ENCODE assay signal across 19 cellular contexts in genomic region chr17:54982399-54982798, GRCh38. TPM values are rescaled to one million over a fixed set of nuclear protein-coding genes. Genes with fewer than 3 reads are reported as not detected.
DNase-seq lines count a peak whose midpoint lies in the region; ATAC-seq and TF ChIP-seq lines count a peak whose summit lies in the region.
"Had no signal": no experiment of that assay in that cellular context is flagged by ENCODE, and none has a peak within 500 bp of the region (broad histone marks: within the 10 kb centered on the region; RNA-seq: fewer than 3 reads in every experiment).

No MANE protein-coding gene starts in this region.

- no peaks in the 10 kb centered on the region for H4K20me1 ChIP-seq in IMR-90 (ENCODE audit: insufficient read depth, low read length)

- H2AFZ ChIP-seq in IMR-90 (replicated peaks; ENCODE audit: low read length, poor library complexity): no peak overlapping the region

- no peak overlapping the region for H3K27ac ChIP-seq in IMR-90 (ENCODE audit: insufficient read depth, low read length)
- peak overlapping the region in 2 of 4 donors; percentile 40 to 49 for H3K27ac ChIP-seq in gastroesophageal sphincter
- no peak overlapping the region for H3K27ac ChIP-seq in right cardiac atrium (ENCODE audit: low read length)
- H3K27ac ChIP-seq: suprapubic skin had no signal

- no peak overlapping the region for H3K4me3 ChIP-seq in IMR-90 (ENCODE audit: insufficient read depth, low read depth, low read length)
- no peak overlapping the region for H3K4me3 ChIP-seq in choroid plexus epithelial cell (ENCODE audit: low read depth, low read length)
- H3K4me3 ChIP-seq in gastroesophageal sphincter: no peak overlapping the region
- peak overlapping the region; percentile 17 for H3K4me3 ChIP-seq in skeletal muscle satellite cell (ENCODE audit: low read length)
- H3K4me3 ChIP-seq in right cardiac atrium (ENCODE audit: low read length): no peak overlapping the region
- H3K4me3 ChIP-seq: suprapubic skin had no signal

- no peaks in the 10 kb centered on the region for H3K27me3 ChIP-seq in IMR-90 (ENCODE audit: control insufficient read depth, insufficient read depth, low read length)
- H3K27me3 ChIP-seq in gastroesophageal sphincter: no peaks in the 10 kb centered on the region
- H3K27me3 ChIP-seq in skeletal muscle satellite cell (ENCODE audit: control insufficient read depth, insufficient read depth, low read length): no peaks in the 10 kb centered on the region
- no peaks in the 10 kb centered on the region for H3K27me3 ChIP-seq in right cardiac atrium (ENCODE audit: control insufficient read depth, insufficient read depth)
- H3K27me3 ChIP-seq: suprapubic skin had no signal

- H4K5ac ChIP-seq in IMR-90 (ENCODE audit: low read depth, low read length): no peak overlapping the region

- H3K9ac ChIP-seq in IMR-90 (ENCODE audit: low read depth, low read length): no peak overlapping the region
- H3K9ac ChIP-seq in skeletal muscle satellite cell (ENCODE audit: low read depth, low read length): peak overlapping the region; percentile 62

- H3K4me2 ChIP-seq in IMR-90 (ENCODE audit: low read depth, low read length) (no peak overlapping the region), skeletal muscle satellite cell (ENCODE audit: low read length) (peak overlapping the region; percentile 62)

- peaks cover 6 to 12% of the 10 kb centered on the region in 2 experiments; a peak in 2 of 4 replicates for H3K79me1 ChIP-seq in IMR-90 (ENCODE audit: low read depth in 1 of 2, low read length in 2 of 2)

- H3K4ac ChIP-seq in IMR-90 (ENCODE audit: low read depth, low read length): no peak overlapping the region

- no peak overlapping the region for H2BK120ac ChIP-seq in IMR-90 (ENCODE audit: low read depth, low read length)

- H3K18ac ChIP-seq in IMR-90 (ENCODE audit: low read depth, low read length): no peak overlapping the region

- no peak for TF ChIP-seq EP300 in gastroesophageal sphincter (IDR thresholded peaks at IDR 0.05)

- peaks cover 2% of the 10 kb centered on the region; the same call in 1 of the 2 replicates for H3K36me3 ChIP-seq in IMR-90 (ENCODE audit: control insufficient read depth, insufficient read depth, low read length)
- H3K36me3 ChIP-seq in gastroesophageal sphincter: peaks cover 0 to 9% of the 10 kb centered on the region in 2 donors
- peaks cover 6% of the 10 kb centered on the region for H3K36me3 ChIP-seq in skeletal muscle satellite cell (ENCODE audit: insufficient read depth, low read length)

- no TSS peak for BruUV-seq in IMR-90 (replicated peaks; lab: Mats Ljungman, UMichigan)

- no peak overlapping the region for H2AK5ac ChIP-seq in IMR-90 (ENCODE audit: low read depth, low read length)

- ATAC-seq in IMR-90 (ENCODE audit: low read depth) (peak; percentile 64), gastroesophageal sphincter (peak; percentile 46), right cardiac atrium (no peak)

- H3K9me3 ChIP-seq in IMR-90 (ENCODE audit: control insufficient read depth, insufficient read depth, low read length) (peaks cover 5% of the 10 kb centered on the region), gastroesophageal sphincter (peaks cover 0 to 4% (median 0%) of the 10 kb centered on the region in 3 donors), skeletal muscle satellite cell (replicated peaks; ENCODE audit: low read length) (no peaks in the 10 kb centered on the region), right cardiac atrium (ENCODE audit: control insufficient read depth, low read length) (no peaks in the 10 kb centered on the region)

- no peak overlapping the region for H3K56ac ChIP-seq in IMR-90 (ENCODE audit: extremely low read depth, insufficient read depth, low read length)

- CTCF ChIA-PET in IMR-90 (lab: Yijun Ruan, JAX): no interaction called here

- dilution Hi-C loops in IMR-90 (cut with HindIII; ENCODE audit: low sequenced_read_pairs, unreplicated experiment): no loop called here

- no peak overlapping the region for H2AK9ac ChIP-seq in IMR-90 (replicated peaks; ENCODE audit: low read depth, low read length, poor library complexity)

- TF ChIP-seq POLR2A in IMR-90 (IDR thresholded peaks at IDR 0.05; ENCODE audit: low read depth, low read length): no peak
- no peak for TF ChIP-seq POLR2A in gastroesophageal sphincter (IDR thresholded peaks at IDR 0.05)

- no peak overlapping the region for H2BK5ac ChIP-seq in IMR-90 (ENCODE audit: low read depth, low read length, poor library complexity, severe bottlenecking)

- no peak overlapping the region for H4K8ac ChIP-seq in IMR-90 (ENCODE audit: low read depth in 2 of 2, low read length in 2 of 2)

- POLR2A ChIA-PET in IMR-90 (lab: Charles Lee; ENCODE audit: unreplicated experiment): no interaction called here

- TF ChIP-seq RAD21 in IMR-90 (IDR thresholded peaks at IDR 0.05; ENCODE audit: low read length): no peak

- no peak for TF ChIP-seq CTCF in IMR-90 (conservative IDR thresholded peaks at IDR 0.05; ENCODE audit: low read depth, low read length)
- TF ChIP-seq CTCF in choroid plexus epithelial cell (conservative IDR thresholded peaks at IDR 0.05; ENCODE audit: low read depth, low read length): no peak
- TF ChIP-seq CTCF in gastroesophageal sphincter (IDR thresholded peaks at IDR 0.05): no peak

- intact Hi-C loops in IMR-90 (cut with micrococcal nuclease): no loop called here
- intact Hi-C loops in right cardiac atrium (cut with DNase I): no loop called here

- H3K14ac ChIP-seq in IMR-90 (replicated peaks; ENCODE audit: low read depth, low read length): no peak overlapping the region

- no peak overlapping the region for H2BK15ac ChIP-seq in IMR-90 (ENCODE audit: low read depth, low read length)

- H3K4me1 ChIP-seq in IMR-90 (ENCODE audit: control insufficient read depth, insufficient read depth, low read length) (peaks cover 3% of the 10 kb centered on the region; the same call in 1 of the 2 replicates), gastroesophageal sphincter (peaks cover 2 to 23% (median 8%) of the 10 kb centered on the region in 3 donors), skeletal muscle satellite cell (ENCODE audit: control insufficient read depth, insufficient read depth, low read length) (peaks cover 59% of the 10 kb centered on the region), right cardiac atrium (ENCODE audit: control insufficient read depth, insufficient read depth, low read length) (peaks cover 2% of the 10 kb centered on the region)
- H3K4me1 ChIP-seq: suprapubic skin had no signal

- no peaks in the 10 kb centered on the region for H3K9me1 ChIP-seq in IMR-90 (ENCODE audit: insufficient read depth, low read length)

- no peak overlapping the region for H4K91ac ChIP-seq in IMR-90 (ENCODE audit: insufficient read depth, low read depth, low read length)

- no peak overlapping the region for H3K23ac ChIP-seq in IMR-90 (ENCODE audit: low read depth, low read length)

- DNase-seq in IMR-90 (peak; percentile 66), choroid plexus epithelial cell (ENCODE audit: low read depth) (peak; percentile 97), right cardiac atrium (no peak), Kasumi-1 (lab: John Stamatoyannopoulos, UW) (no peak), HK-2 (ENCODE audit: unreplicated experiment) (no peak)
- DNase-seq in central memory CD4-positive, alpha-beta T cell: no peak
- DNase-seq: activated CD4-positive, alpha-beta T cell treated with anti-CD3 and anti-CD28 coated beads, Interleukin-2, amount 50 U/mL, for 1 hour; activated CD8-positive, alpha-beta memory T cell treated with anti-CD3 and anti-CD28 coated beads, Interleukin-2, amount 50 U/mL, for 48 hours; activated gamma-delta T cell; anterior cingulate cortex; CD4-positive, alpha-beta memory T cell; kidney; NCI-H1694; NCI-H2227 treated with DMSO at 0.1 percent for 48 hours; NCI-H774; SHP77 treated with DMSO at 0.1 percent for 48 hours had no signal

- in situ Hi-C loops in IMR-90 (cut with MboI; ENCODE audit: low sequenced_read_pairs): no loop called here

- H2BK20ac ChIP-seq in IMR-90 (ENCODE audit: low read depth, low read length): no peak overlapping the region

TF ChIP-seq in IMR-90, 13 proteins besides CTCF, POLR2A, EP300 and RAD21:
- TF ChIP-seq CHD1 (IDR thresholded peaks at IDR 0.05; ENCODE audit: low read depth, low read length) (no peak), MAZ (IDR thresholded peaks at IDR 0.05; ENCODE audit: borderline replicate concordance, low read depth, low read length) (no peak), CEBPB (IDR thresholded peaks at IDR 0.05; ENCODE audit: low read depth, low read length) (no peak), MAFK (IDR thresholded peaks at IDR 0.05; ENCODE audit: low read depth, low read length) (no peak), RCOR1 (IDR thresholded peaks at IDR 0.05; ENCODE audit: insufficient replicate concordance, low read length) (no peak)

RNA-seq across cellular contexts. Expression of gene STXBP4, which starts 13.8 kb away (rescaled TPM):
- 20.4 and 31.4 TPM in 2 replicates for total RNA-seq in IMR-90 (2012; rRNA removed)
- polyA plus RNA-seq in IMR-90 (2012; rRNA removed): 2.5 and 4.1 TPM in 2 replicates
- 0.44 and 1.6 TPM in 2 replicates for polyA plus RNA-seq in IMR-90 (2012; cell fraction: cytosol; rRNA removed)
- polyA plus RNA-seq in IMR-90 (2012; cell fraction: nucleus; rRNA removed; ENCODE audit: low replicate concordance): 0.55 and 3.4 TPM in 2 replicates
- total RNA-seq in gastroesophageal sphincter: 10 to 100 TPM; 12.2 to 29.7 (median 16.2) TPM
- total RNA-seq in skeletal muscle satellite cell (2012; rRNA removed): 13.4 and 17.7 TPM in 2 replicates
- 10 to 100 TPM in 1 of 4 donors, 1 to 10 TPM in 3; 8.9 to 10.8 (median 9.7) TPM for total RNA-seq in right cardiac atrium
- polyA plus RNA-seq in right cardiac atrium: 2.6 TPM

RNA-seq across cellular contexts. Expression of gene COX11, which starts 13.9 kb away (rescaled TPM):
- total RNA-seq in IMR-90 (2012; rRNA removed) (29.4 and 43.6 TPM in 2 replicates), gastroesophageal sphincter (100 to 1,000 TPM in 3 of 4 donors, 10 to 100 TPM in 1; 71.1 to 115 (median 108) TPM), right cardiac atrium (10 to 100 TPM; 49.6 to 59.2 (median 51.1) TPM)
- polyA plus RNA-seq in IMR-90 (2012; rRNA removed) (23.6 and 34.7 TPM in 2 replicates), right cardiac atrium (39.1 TPM)
- 24.1 and 41.5 TPM in 2 replicates for polyA plus RNA-seq in IMR-90 (2012; cell fraction: cytosol; rRNA removed)
- 27.2 and 39.7 TPM in 2 replicates for polyA plus RNA-seq in IMR-90 (2012; cell fraction: nucleus; rRNA removed; ENCODE audit: low replicate concordance)
- total RNA-seq in skeletal muscle satellite cell (2012; rRNA removed): 57.0 and 90.6 TPM in 2 replicates

Comparison
In these comparisons a context has a peak if more than half of its experiments do, and no peak if none do; other contexts are left out.
1. ATAC-seq: peak in IMR-90 (single experiment) and gastroesophageal sphincter (single experiment); none in right cardiac atrium (0 of 2).
2. DNase-seq: peak in IMR-90 (single experiment) and choroid plexus epithelial cell (single experiment); none in right cardiac atrium (0 of 3), central memory CD4-positive, alpha-beta T cell (single experiment), Kasumi-1 (0 of 2) and HK-2 (single experiment).